Comparison of ENCODE assay signal across 1 cellular context in the genomic region with DNA sequence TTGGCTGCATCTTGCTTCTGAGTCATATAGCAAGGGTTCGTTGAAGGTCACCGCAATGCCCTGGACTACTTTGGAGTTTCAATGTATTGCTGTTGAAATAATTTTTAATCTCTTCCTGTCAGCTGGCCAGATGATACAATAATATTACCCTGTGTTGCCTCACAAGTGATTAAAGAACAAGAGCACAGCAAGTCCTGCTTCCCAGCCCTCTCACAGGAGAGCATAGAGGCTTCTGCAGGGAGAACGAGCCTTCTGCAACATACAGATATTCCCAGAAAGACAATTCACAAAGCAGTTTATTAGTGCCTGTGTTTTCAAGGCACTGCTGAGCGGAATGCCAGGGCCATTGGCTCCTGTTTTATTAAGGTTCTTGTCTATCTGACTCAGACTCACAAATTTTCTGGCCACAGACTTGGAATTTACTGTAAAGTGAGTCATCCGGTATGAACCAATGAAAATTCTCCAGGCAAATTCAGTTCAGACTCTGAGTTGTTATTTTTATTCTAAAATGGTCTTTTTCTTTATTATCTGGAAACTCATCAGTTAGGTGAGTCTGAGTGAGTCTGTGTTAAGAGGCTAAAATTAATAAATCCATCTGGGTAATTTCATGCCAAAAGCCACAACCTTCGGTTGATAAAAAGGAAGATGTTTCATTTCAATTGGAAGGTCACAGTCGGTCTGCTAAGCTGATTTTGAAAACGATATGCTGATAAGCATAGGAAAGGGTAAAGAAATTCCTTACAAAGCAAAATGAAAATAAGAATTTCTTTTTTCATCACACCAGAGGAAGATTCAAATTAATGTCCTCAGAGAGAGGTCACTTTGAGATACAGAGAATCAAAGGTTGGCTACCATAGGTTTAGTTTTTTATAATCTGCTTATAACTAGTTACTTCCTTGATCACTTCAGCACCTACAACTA.
A peak's percentile ranks its signal among the peaks of the same experiment; 100 is the strongest.
TF ChIP-seq lines count a peak whose summit lies in the region.

No MANE protein-coding gene starts in this region.

TF ChIP-seq in K562, 482 proteins besides CTCF, POLR2A, EP300 and RAD21 (continued from another document and continues in another):
- TF ChIP-seq, protein P1, sequence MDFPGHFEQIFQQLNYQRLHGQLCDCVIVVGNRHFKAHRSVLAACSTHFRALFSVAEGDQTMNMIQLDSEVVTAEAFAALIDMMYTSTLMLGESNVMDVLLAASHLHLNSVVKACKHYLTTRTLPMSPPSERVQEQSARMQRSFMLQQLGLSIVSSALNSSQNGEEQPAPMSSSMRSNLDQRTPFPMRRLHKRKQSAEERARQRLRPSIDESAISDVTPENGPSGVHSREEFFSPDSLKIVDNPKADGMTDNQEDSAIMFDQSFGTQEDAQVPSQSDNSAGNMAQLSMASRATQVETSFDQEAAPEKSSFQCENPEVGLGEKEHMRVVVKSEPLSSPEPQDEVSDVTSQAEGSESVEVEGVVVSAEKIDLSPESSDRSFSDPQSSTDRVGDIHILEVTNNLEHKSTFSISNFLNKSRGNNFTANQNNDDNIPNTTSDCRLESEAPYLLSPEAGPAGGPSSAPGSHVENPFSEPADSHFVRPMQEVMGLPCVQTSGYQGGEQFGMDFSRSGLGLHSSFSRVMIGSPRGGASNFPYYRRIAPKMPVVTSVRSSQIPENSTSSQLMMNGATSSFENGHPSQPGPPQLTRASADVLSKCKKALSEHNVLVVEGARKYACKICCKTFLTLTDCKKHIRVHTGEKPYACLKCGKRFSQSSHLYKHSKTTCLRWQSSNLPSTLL (IDR thresholded peaks at IDR 0.05) = no peak
- TF ChIP-seq SP1 (CRISPR knock-in tag; IDR thresholded peaks at IDR 0.05) (0 out of 2 replicates have a peak, but pooled peaks have one; percentile 31), BRF1 (IDR thresholded peaks at IDR 0.05; ENCODE audit: borderline replicate concordance, extremely low read depth, insufficient read length) (no peak), CBFA2T3 (IDR thresholded peaks at IDR 0.05) (peak; percentile 84), ZNF75A (CRISPR knock-in tag; IDR thresholded peaks at IDR 0.05) (no peak), ZNF354B (CRISPR knock-in tag; IDR thresholded peaks at IDR 0.05) (no peak), PHF21A (IDR thresholded peaks at IDR 0.05; ENCODE audit: borderline replicate concordance, low read depth) (no peak), KDM4B (IDR thresholded peaks at IDR 0.05; ENCODE audit: borderline replicate concordance in 2 of 2, low read depth in 1 of 2) (no peak), ZSCAN32 (CRISPR knock-in tag; IDR thresholded peaks at IDR 0.05) (no peak), ILF3 (IDR thresholded peaks at IDR 0.05; ENCODE audit: borderline replicate concordance) (0 out of 2 replicates have a peak, but pooled peaks have one; percentile 30), RHOXF2B (CRISPR knock-in tag; conservative IDR thresholded peaks at IDR 0.05) (0 out of 2 replicates have a peak, but pooled peaks have one; percentile 57), FOXK2 (conservative IDR thresholded peaks at IDR 0.05 in 1 of 2, IDR thresholded peaks at IDR 0.05 in 1 of 2; ENCODE audit: low read depth in 2 of 2) (no peak), PHB2 (IDR thresholded peaks at IDR 0.05; ENCODE audit: low read depth) (no peak), CTBP1 (IDR thresholded peaks at IDR 0.05; ENCODE audit: borderline replicate concordance) (peak; percentile 25; the same call in 1 of the 2 replicates), RBM25 (IDR thresholded peaks at IDR 0.05; ENCODE audit: low read depth, low read length, severe bottlenecking) (no peak), HNRNPH1 (optimal IDR thresholded peaks at IDR 0.05; ENCODE audit: low read depth, low read length) (no peak), POLR3A (IDR thresholded peaks at IDR 0.05; ENCODE audit: borderline replicate concordance, extremely low read depth, insufficient read depth, insufficient read length) (no peak), TAF15 (IDR thresholded peaks at IDR 0.05; ENCODE audit: low read depth, low read length) (no peak), KDM5B (IDR thresholded peaks at IDR 0.05; ENCODE audit: insufficient replicate concordance, low read depth, low read length) (peak; percentile 31), THRAP3 (IDR thresholded peaks at IDR 0.05; ENCODE audit: borderline replicate concordance) (no peak), ETV1 (tag; conservative IDR thresholded peaks at IDR 0.05; ENCODE audit: low read depth) (peak; percentile 99), ZNF77 (CRISPR knock-in tag; IDR thresholded peaks at IDR 0.05) (no peak; the same call in 1 of the 2 replicates), ERF (CRISPR knock-in tag; IDR thresholded peaks at IDR 0.05) (no peak), EP400 (IDR thresholded peaks at IDR 0.05) (0 out of 2 replicates have a peak, but pooled peaks have one; percentile 33), RBFOX2 (IDR thresholded peaks at IDR 0.05; ENCODE audit: low read depth, low read length) (peak; percentile 50), ZNF175 (CRISPR knock-in tag; IDR thresholded peaks at IDR 0.05; ENCODE audit: low read depth) (peak; percentile 78), ZNF23 (CRISPR knock-in tag; IDR thresholded peaks at IDR 0.05) (no peak), FOXM1 (IDR thresholded peaks at IDR 0.05; ENCODE audit: low read depth) (no peak; the same call in 1 of the 2 replicates), FOXM1 (CRISPR knock-in tag; IDR thresholded peaks at IDR 0.05; ENCODE audit: low read depth) (no peak), ZNF217 (CRISPR knock-in tag; IDR thresholded peaks at IDR 0.05) (no peak), ELF4 (CRISPR knock-in tag; IDR thresholded peaks at IDR 0.05) (0 out of 2 replicates have a peak, but pooled peaks have one; percentile 61), DNMT1 (IDR thresholded peaks at IDR 0.05) (no peak), NCOR1 (IDR thresholded peaks at IDR 0.05) (peak; percentile 77)
- TF ChIP-seq, protein P2, sequence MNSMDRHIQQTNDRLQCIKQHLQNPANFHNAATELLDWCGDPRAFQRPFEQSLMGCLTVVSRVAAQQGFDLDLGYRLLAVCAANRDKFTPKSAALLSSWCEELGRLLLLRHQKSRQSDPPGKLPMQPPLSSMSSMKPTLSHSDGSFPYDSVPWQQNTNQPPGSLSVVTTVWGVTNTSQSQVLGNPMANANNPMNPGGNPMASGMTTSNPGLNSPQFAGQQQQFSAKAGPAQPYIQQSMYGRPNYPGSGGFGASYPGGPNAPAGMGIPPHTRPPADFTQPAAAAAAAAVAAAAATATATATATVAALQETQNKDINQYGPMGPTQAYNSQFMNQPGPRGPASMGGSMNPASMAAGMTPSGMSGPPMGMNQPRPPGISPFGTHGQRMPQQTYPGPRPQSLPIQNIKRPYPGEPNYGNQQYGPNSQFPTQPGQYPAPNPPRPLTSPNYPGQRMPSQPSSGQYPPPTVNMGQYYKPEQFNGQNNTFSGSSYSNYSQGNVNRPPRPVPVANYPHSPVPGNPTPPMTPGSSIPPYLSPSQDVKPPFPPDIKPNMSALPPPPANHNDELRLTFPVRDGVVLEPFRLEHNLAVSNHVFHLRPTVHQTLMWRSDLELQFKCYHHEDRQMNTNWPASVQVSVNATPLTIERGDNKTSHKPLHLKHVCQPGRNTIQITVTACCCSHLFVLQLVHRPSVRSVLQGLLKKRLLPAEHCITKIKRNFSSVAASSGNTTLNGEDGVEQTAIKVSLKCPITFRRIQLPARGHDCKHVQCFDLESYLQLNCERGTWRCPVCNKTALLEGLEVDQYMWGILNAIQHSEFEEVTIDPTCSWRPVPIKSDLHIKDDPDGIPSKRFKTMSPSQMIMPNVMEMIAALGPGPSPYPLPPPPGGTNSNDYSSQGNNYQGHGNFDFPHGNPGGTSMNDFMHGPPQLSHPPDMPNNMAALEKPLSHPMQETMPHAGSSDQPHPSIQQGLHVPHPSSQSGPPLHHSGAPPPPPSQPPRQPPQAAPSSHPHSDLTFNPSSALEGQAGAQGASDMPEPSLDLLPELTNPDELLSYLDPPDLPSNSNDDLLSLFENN (IDR thresholded peaks at IDR 0.05; ENCODE audit: low read depth in 2 of 2, low read length in 2 of 2) = peak in 1 of 2 experiments; percentile 74; a peak in 2 of 4 replicates
- TF ChIP-seq, protein P3, sequence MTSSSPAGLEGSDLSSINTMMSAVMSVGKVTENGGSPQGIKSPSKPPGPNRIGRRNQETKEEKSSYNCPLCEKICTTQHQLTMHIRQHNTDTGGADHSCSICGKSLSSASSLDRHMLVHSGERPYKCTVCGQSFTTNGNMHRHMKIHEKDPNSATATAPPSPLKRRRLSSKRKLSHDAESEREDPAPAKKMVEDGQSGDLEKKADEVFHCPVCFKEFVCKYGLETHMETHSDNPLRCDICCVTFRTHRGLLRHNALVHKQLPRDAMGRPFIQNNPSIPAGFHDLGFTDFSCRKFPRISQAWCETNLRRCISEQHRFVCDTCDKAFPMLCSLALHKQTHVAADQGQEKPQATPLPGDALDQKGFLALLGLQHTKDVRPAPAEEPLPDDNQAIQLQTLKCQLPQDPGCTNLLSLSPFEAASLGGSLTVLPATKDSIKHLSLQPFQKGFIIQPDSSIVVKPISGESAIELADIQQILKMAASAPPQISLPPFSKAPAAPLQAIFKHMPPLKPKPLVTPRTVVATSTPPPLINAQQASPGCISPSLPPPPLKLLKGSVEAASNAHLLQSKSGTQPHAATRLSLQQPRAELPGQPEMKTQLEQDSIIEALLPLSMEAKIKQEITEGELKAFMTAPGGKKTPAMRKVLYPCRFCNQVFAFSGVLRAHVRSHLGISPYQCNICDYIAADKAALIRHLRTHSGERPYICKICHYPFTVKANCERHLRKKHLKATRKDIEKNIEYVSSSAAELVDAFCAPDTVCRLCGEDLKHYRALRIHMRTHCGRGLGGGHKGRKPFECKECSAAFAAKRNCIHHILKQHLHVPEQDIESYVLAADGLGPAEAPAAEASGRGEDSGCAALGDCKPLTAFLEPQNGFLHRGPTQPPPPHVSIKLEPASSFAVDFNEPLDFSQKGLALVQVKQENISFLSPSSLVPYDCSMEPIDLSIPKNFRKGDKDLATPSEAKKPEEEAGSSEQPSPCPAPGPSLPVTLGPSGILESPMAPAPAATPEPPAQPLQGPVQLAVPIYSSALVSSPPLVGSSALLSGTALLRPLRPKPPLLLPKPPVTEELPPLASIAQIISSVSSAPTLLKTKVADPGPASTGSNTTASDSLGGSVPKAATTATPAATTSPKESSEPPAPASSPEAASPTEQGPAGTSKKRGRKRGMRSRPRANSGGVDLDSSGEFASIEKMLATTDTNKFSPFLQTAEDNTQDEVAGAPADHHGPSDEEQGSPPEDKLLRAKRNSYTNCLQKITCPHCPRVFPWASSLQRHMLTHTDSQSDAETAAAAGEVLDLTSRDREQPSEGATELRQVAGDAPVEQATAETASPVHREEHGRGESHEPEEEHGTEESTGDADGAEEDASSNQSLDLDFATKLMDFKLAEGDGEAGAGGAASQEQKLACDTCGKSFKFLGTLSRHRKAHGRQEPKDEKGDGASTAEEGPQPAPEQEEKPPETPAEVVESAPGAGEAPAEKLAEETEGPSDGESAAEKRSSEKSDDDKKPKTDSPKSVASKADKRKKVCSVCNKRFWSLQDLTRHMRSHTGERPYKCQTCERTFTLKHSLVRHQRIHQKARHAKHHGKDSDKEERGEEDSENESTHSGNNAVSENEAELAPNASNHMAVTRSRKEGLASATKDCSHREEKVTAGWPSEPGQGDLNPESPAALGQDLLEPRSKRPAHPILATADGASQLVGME (CRISPR knock-in tag; IDR thresholded peaks at IDR 0.05) = no peak
- TF ChIP-seq, protein P4, sequence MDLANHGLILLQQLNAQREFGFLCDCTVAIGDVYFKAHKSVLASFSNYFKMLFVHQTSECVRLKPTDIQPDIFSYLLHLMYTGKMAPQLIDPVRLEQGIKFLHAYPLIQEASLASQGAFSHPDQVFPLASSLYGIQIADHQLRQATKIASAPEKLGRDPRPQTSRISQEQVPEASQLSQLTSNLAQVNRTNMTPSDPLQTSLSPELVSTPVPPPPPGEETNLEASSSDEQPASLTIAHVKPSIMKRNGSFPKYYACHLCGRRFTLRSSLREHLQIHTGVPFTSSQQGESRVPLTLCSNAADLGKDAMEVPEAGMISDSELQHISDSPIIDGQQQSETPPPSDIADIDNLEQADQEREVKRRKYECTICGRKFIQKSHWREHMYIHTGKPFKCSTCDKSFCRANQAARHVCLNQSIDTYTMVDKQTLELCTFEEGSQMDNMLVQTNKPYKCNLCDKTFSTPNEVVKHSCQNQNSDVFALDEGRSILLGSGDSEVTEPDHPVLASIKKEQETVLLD (IDR thresholded peaks at IDR 0.05) = no peak
- TF ChIP-seq, protein P5, sequence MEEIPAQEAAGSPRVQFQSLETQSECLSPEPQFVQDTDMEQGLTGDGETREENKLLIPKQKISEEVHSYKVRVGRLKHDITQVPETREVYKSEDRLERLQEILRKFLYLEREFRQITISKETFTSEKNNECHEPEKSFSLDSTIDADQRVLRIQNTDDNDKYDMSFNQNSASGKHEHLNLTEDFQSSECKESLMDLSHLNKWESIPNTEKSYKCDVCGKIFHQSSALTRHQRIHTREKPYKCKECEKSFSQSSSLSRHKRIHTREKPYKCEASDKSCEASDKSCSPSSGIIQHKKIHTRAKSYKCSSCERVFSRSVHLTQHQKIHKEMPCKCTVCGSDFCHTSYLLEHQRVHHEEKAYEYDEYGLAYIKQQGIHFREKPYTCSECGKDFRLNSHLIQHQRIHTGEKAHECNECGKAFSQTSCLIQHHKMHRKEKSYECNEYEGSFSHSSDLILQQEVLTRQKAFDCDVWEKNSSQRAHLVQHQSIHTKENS (CRISPR knock-in tag; IDR thresholded peaks at IDR 0.05) = no peak
- TF ChIP-seq, protein P6, sequence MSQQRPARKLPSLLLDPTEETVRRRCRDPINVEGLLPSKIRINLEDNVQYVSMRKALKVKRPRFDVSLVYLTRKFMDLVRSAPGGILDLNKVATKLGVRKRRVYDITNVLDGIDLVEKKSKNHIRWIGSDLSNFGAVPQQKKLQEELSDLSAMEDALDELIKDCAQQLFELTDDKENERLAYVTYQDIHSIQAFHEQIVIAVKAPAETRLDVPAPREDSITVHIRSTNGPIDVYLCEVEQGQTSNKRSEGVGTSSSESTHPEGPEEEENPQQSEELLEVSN (IDR thresholded peaks at IDR 0.05; ENCODE audit: borderline replicate concordance in 1 of 2, extremely low read depth in 1 of 2, insufficient read depth in 1 of 2, insufficient read length in 1 of 2, low read depth in 1 of 2, low read length in 1 of 2, poor library complexity in 1 of 2, severe bottlenecking in 1 of 2) = no peak
- TF ChIP-seq, protein P7, sequence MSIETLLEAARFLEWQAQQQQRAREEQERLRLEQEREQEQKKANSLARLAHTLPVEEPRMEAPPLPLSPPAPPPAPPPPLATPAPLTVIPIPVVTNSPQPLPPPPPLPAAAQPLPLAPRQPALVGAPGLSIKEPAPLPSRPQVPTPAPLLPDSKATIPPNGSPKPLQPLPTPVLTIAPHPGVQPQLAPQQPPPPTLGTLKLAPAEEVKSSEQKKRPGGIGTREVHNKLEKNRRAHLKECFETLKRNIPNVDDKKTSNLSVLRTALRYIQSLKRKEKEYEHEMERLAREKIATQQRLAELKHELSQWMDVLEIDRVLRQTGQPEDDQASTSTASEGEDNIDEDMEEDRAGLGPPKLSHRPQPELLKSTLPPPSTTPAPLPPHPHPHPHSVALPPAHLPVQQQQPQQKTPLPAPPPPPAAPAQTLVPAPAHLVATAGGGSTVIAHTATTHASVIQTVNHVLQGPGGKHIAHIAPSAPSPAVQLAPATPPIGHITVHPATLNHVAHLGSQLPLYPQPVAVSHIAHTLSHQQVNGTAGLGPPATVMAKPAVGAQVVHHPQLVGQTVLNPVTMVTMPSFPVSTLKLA (conservative IDR thresholded peaks at IDR 0.05) = no peak
